14 cellular contexts compared by ENCODE assay signal in genomic region chr11:45145083-45145420, GRCh38. TPM values are rescaled to one million over a fixed set of nuclear protein-coding genes. Genes with fewer than 3 reads are reported as not detected.
DNase-seq lines count a peak whose midpoint lies in the region; ATAC-seq and TF ChIP-seq lines count a peak whose summit lies in the region.
"Had no signal": no experiment of that assay in that cellular context is flagged by ENCODE, and none has a peak within 500 bp of the region (broad histone marks: within the 10 kb centered on the region; RNA-seq: fewer than 3 reads in every experiment).

No MANE protein-coding gene starts in this region.

- peaks cover 13% of the 10 kb centered on the region for H3K23me2 ChIP-seq in H9 (ENCODE audit: insufficient read length, low read depth, low read length, poor library complexity, severe bottlenecking)

- H3K18ac ChIP-seq in H9 (ENCODE audit: insufficient read length, low read depth, low read length), result no peak overlapping the region

- H3K79me1 ChIP-seq in H9 (ENCODE audit: insufficient read depth, low read depth, low read length, poor library complexity, severe bottlenecking), result peaks cover 4% of the 10 kb centered on the region

- intact Hi-C loops in aorta (cut with DNase I), result loop anchor here in 1 of 2 donors (10.0 kb wide), 1 partner anchor 90 kb away; no protein-coding TSS in a partner anchor

- H3K27me3 Mint-ChIP-seq in H9 (ENCODE audit: low read depth) (peaks cover 67% of the 10 kb centered on the region), chondrocyte (ENCODE audit: low read depth) (peaks cover 22% of the 10 kb centered on the region), naive B cell (peaks cover 22 to 43% (median 37%) of the 10 kb centered on the region in 3 donors)
- H3K27me3 Mint-ChIP-seq: stimulated activated memory B cell treated with anti-CD40 and anti-IgM and Interleukin-4, amounts not matched to agents 10 μg/mL and 1 μg/mL and 100 μg/mL, for 72 hours had no signal

- H3K9ac ChIP-seq in BLaER1 treated with 17β-estradiol and CSF1 and Interleukin-3, amounts not matched to agents 10 nM and 100 nM, result no peak overlapping the region
- no peak overlapping the region for H3K9ac ChIP-seq in H9 (ENCODE audit: extremely low read depth, insufficient read length, low read length)

- no peak overlapping the region for H3K23ac ChIP-seq in H9 (ENCODE audit: insufficient read length, low read depth, low read length)

- H3K9me3 Mint-ChIP-seq in H9, result peaks cover 2 to 6% of the 10 kb centered on the region in 2 experiments; a peak in 3 of 5 replicates
- no peaks in the 10 kb centered on the region for H3K9me3 Mint-ChIP-seq in chondrocyte (ENCODE audit: low read depth)
- no peaks in the 10 kb centered on the region for H3K9me3 Mint-ChIP-seq in naive B cell
- H3K9me3 Mint-ChIP-seq: stimulated activated memory B cell treated with anti-CD40 and anti-IgM and Interleukin-4, amounts not matched to agents 10 μg/mL and 1 μg/mL and 100 μg/mL, for 72 hours had no signal

- peaks cover 0 to 4% (median 0%) of the 10 kb centered on the region in 11 experiments; a peak in 1 of 22 replicates for H3K9me3 ChIP-seq in BLaER1 treated with 17β-estradiol and CSF1 and Interleukin-3, amounts not matched to agents 10 nM and 100 nM (replicated peaks in 1 of 11)
- H3K9me3 ChIP-seq in H9 (ENCODE audit: control insufficient read depth, low read depth, low read length) (no peaks in the 10 kb centered on the region), aorta (ENCODE audit: control insufficient read depth, low read length) (no peaks in the 10 kb centered on the region)
- H3K9me3 ChIP-seq: ascending aorta, left ventricle myocardium inferior, MG63, neutrophil had no signal

- no peak overlapping the region for H3K56ac ChIP-seq in H9 (ENCODE audit: insufficient read length, low read depth, low read length)

- no peak overlapping the region for H4K91ac ChIP-seq in H9 (ENCODE audit: insufficient read length, low read depth, low read length)

- H3T11ph ChIP-seq in H9 (ENCODE audit: low read length), result no peak overlapping the region

- no CpG with 5 or more reads among the region's 4 CpGs for WGBS in H9 (ENCODE audit: extremely low coverage, insufficient read length, low lambda C conversion rate)
- whole genome bisulfite sequencing in aorta, 2 donors, result 24 to 36% methylated on average over 4 of the region's 4 CpGs

- no peak overlapping the region for H2BK5ac ChIP-seq in H9 (ENCODE audit: insufficient read length, low read length)

- H2AK5ac ChIP-seq in H9 (ENCODE audit: insufficient read length, low read length), result no peak overlapping the region

- H3K4me2 ChIP-seq in BLaER1 treated with 17β-estradiol and CSF1 and Interleukin-3, amounts not matched to agents 10 nM and 100 nM, result peak overlapping the region in 6 of 11 experiments; percentile 83 to 99 (median 94); a peak in 6 of 22 replicates
- H3K4me2 ChIP-seq in H9 (ENCODE audit: insufficient read depth, insufficient read length, low read length), result peak overlapping the region; percentile 94

- peaks cover 7 to 24% (median 20%) of the 10 kb centered on the region in 10 experiments for H3K4me1 ChIP-seq in BLaER1 treated with 17β-estradiol and CSF1 and Interleukin-3, amounts not matched to agents 10 nM and 100 nM
- H3K4me1 ChIP-seq in H9 (ENCODE audit: insufficient read depth, low read length) (peaks cover 6% of the 10 kb centered on the region; the same call in 1 of the 2 replicates), aorta (ENCODE audit: control insufficient read depth in 1 of 2, insufficient read depth in 2 of 2, low read length in 2 of 2) (no peaks in the 10 kb centered on the region)

- H2BK12ac ChIP-seq in H9 (ENCODE audit: insufficient read length, low read depth, low read length), result no peak overlapping the region

- no peaks in the 10 kb centered on the region for H3K36me3 ChIP-seq in BLaER1 treated with 17β-estradiol and CSF1 and Interleukin-3, amounts not matched to agents 10 nM and 100 nM
- H3K36me3 ChIP-seq in aorta (ENCODE audit: control insufficient read depth in 1 of 2, insufficient read depth in 2 of 2, low read length in 1 of 2), result no peaks in the 10 kb centered on the region
- H3K36me3 ChIP-seq: ascending aorta, left ventricle myocardium inferior, MG63, neutrophil had no signal

- ATAC-seq in naive B cell (ENCODE audit: low read depth in 2 of 2) (no peak), aorta (ENCODE audit: low FRiP score) (no peak)
- ATAC-seq: stimulated activated memory B cell treated with anti-CD40 and anti-IgM and Interleukin-4, amounts not matched to agents 10 μg/mL and 1 μg/mL and 100 μg/mL, for 72 hours had no signal

- H3K4ac ChIP-seq in H9 (ENCODE audit: low read depth, low read length), result no peak overlapping the region

- no peak overlapping the region for H3K27ac ChIP-seq in BLaER1 treated with 17β-estradiol and CSF1 and Interleukin-3, amounts not matched to agents 10 nM and 100 nM
- H3K27ac ChIP-seq in H9 (ENCODE audit: insufficient read length, low read depth, low read length) (no peak overlapping the region), aorta (ENCODE audit: low read depth in 1 of 2, low read length in 2 of 2) (no peak overlapping the region)
- H3K27ac ChIP-seq: left ventricle myocardium inferior, neutrophil had no signal

- no peak overlapping the region for H3K4me3 ChIP-seq in BLaER1 treated with 17β-estradiol and CSF1 and Interleukin-3, amounts not matched to agents 10 nM and 100 nM
- no peak overlapping the region for H3K4me3 ChIP-seq in aorta (ENCODE audit: low read length in 2 of 2)
- H3K4me3 ChIP-seq: MG63 had no signal

- H4K20me1 ChIP-seq in BLaER1 treated with 17β-estradiol and CSF1 and Interleukin-3, amounts not matched to agents 10 nM and 100 nM, result peaks cover 0 to 14% (median 0%) of the 10 kb centered on the region in 11 experiments; a peak in 5 of 22 replicates
- H4K20me1 ChIP-seq in H9 (ENCODE audit: control insufficient read depth, insufficient read depth, insufficient read length), result no peaks in the 10 kb centered on the region

- H4K8ac ChIP-seq in H9 (replicated peaks; ENCODE audit: insufficient read length, low read depth, low read length), result no peak overlapping the region

- H3K36me3 Mint-ChIP-seq in H9 (ENCODE audit: insufficient read depth in 1 of 3, low read depth in 3 of 3) (peaks cover 7 to 12% (median 10%) of the 10 kb centered on the region in 3 experiments; a peak in 5 of 7 replicates), chondrocyte (ENCODE audit: low read depth) (peaks cover 1% of the 10 kb centered on the region), naive B cell (peaks cover 0 to 3% of the 10 kb centered on the region in 2 donors)
- H3K36me3 Mint-ChIP-seq: stimulated activated memory B cell treated with anti-CD40 and anti-IgM and Interleukin-4, amounts not matched to agents 10 μg/mL and 1 μg/mL and 100 μg/mL, for 72 hours had no signal

- no peaks in the 10 kb centered on the region; the same call in 1 of the 2 replicates for H3K79me2 ChIP-seq in H9 (ENCODE audit: insufficient read depth, low read length)

- no peak overlapping the region for H2AFZ ChIP-seq in H9 (ENCODE audit: low read length)

- H3K14ac ChIP-seq in H9 (ENCODE audit: insufficient read depth, low read length), result no peak overlapping the region

- H3K27me3 ChIP-seq in BLaER1 treated with 17β-estradiol and CSF1 and Interleukin-3, amounts not matched to agents 10 nM and 100 nM, result peaks cover 0 to 6% (median 0%) of the 10 kb centered on the region in 11 experiments; a peak in 1 of 22 replicates
- H3K27me3 ChIP-seq in H9 (ENCODE audit: insufficient read depth, low read length) (no peaks in the 10 kb centered on the region; the same call in 1 of the 2 replicates), aorta (ENCODE audit: control insufficient read depth in 1 of 2, insufficient read depth in 2 of 2, low read length in 1 of 2) (no peaks in the 10 kb centered on the region)
- H3K27me3 ChIP-seq: ascending aorta, MG63 had no signal

- no peak overlapping the region for H4K5ac ChIP-seq in H9 (ENCODE audit: insufficient read length, low read depth, low read length)

- DNase-seq in H9, result no peak
- no peak for DNase-seq in chondrocyte (ENCODE audit: low spot score)
- DNase-seq in naive B cell, result no peak
- no peak for DNase-seq in EL
- DNase-seq in SIG-M5 (lab: John Stamatoyannopoulos, UW), result no peak
- no peak for DNase-seq in aorta
- no peak for DNase-seq in NCI-H524 (lab: John Stamatoyannopoulos, UW)
- DNase-seq: MG63, NCI-H2029 had no signal

- peak overlapping the region; percentile 78 to 84; a peak in 4 of 5 replicates for H3K4me3 Mint-ChIP-seq in H9
- peak overlapping the region; percentile 86 for H3K4me3 Mint-ChIP-seq in chondrocyte (ENCODE audit: unreplicated experiment)
- peak overlapping the region; percentile 90 to 99 (median 94) for H3K4me3 Mint-ChIP-seq in naive B cell

- no peak overlapping the region for H2BK15ac ChIP-seq in H9 (ENCODE audit: low read depth, low read length)

- no peak for TF ChIP-seq CTCF in H9 (conservative IDR thresholded peaks at IDR 0.05)
- TF ChIP-seq CTCF in chondrocyte (IDR thresholded peaks at IDR 0.05), result no peak

- no peak overlapping the region for H2BK120ac ChIP-seq in H9 (ENCODE audit: low read depth, low read length, poor library complexity, severe bottlenecking)

- peaks cover 17 to 18% of the 10 kb centered on the region in 2 experiments for H3K4me1 Mint-ChIP-seq in H9
- peaks cover 25% of the 10 kb centered on the region for H3K4me1 Mint-ChIP-seq in chondrocyte (ENCODE audit: low read depth)
- H3K4me1 Mint-ChIP-seq in naive B cell, result peaks cover 20 to 37% (median 25%) of the 10 kb centered on the region in 3 donors

- H2BK20ac ChIP-seq in H9 (ENCODE audit: low read depth, low read length, poor library complexity, severe bottlenecking), result no peak overlapping the region

- H3K27ac Mint-ChIP-seq in H9 (no peak overlapping the region), chondrocyte (ENCODE audit: unreplicated experiment) (no peak overlapping the region), naive B cell (peak overlapping the region in 2 of 6 donors; percentile 9 to 90)

RNA-seq across cellular contexts. Expression of gene PRDM11, which starts 1.4 kb away (rescaled TPM):
- total RNA-seq in H9 (2021) (11.5 and 12.0 TPM in 2 replicates), chondrocyte (32.9 to 35.1 TPM (median 35.0 TPM) in 3 replicates), aorta (10 to 100 TPM; 23.6 to 29.6 TPM)
- polyA plus RNA-seq in naive B cell (ENCODE audit: low read depth in 6 of 6) (1 to 10 TPM in 5 of 6 donors, under 1 TPM in 1; 0.75 to 3.6 (median 1.6) TPM), aorta (10 to 100 TPM in 1 of 2 donors, 1 to 10 TPM in 1; 6.1 to 12.3 TPM)
